In genomic region chr2:182499706-182500470, GRCh38 we compare ENCODE assay signal across 1 cellular context.
TF ChIP-seq lines count a peak whose summit lies in the region.

No MANE protein-coding gene starts in this region.

TF ChIP-seq in IMR-90, 13 proteins besides CTCF, POLR2A, EP300 and RAD21:
- TF ChIP-seq FOS (IDR thresholded peaks at IDR 0.05; ENCODE audit: low read depth, low read length): no peak
- no peak for TF ChIP-seq ELK1 (IDR thresholded peaks at IDR 0.05; ENCODE audit: borderline replicate concordance, low read depth, low read length)
- no peak for TF ChIP-seq CEBPB (IDR thresholded peaks at IDR 0.05; ENCODE audit: low read depth, low read length)
